21 cellular contexts compared by ENCODE assay signal in the genomic region with DNA sequence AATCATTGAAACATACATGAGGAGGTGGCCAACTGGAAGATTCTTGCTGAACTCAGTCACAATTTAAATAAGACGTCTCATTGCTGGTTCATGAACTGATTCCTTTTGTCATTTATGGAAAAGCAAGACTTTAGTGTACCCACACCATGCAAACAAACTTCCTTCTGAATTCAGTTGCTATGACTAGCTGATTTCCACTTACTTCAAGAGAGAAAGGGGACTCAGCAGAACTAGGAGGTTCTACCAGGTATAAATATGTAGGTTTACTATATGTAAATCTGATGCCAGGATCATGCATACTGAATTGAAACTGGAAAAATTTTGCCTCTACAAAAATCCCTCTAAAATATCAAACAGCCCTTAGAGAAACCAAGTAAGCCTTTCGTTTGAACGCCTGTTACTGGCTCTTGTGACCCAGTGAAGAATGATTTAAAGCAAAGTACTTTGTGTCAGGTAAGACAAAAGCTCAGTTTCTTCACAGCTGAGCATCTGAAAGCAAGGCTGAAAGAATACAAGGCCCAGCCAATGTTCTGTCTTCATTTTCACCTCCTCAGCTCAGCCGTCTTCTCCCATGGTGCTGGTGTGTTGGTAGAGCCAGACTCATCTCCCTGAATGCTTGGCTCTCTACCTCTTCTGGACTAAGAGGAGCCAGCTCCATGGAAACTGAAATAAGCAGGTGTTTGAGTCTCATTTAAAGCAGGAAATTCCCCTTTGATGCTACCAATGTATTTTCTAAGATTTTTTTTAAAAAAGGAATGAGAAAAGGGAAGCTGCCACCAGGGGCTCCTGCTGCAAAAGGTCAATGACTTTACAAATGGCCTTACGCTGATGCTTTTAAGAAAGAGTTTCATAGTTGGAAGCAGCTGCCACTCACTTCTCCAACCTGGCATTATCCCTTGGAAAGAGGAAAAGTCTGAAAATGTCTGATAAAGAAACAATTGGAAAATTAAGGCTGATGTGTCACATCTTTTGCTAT.
A peak's percentile ranks its signal among the peaks of the same experiment; 100 is the strongest.
DNase-seq lines count a peak whose midpoint lies in the region; ATAC-seq and TF ChIP-seq lines count a peak whose summit lies in the region.
"Had no signal": no experiment of that assay in that cellular context is flagged by ENCODE, and none has a peak within 500 bp of the region (broad histone marks: within the 10 kb centered on the region; RNA-seq: fewer than 3 reads in every experiment).

No MANE protein-coding gene starts in this region.

- H3K4me1 ChIP-seq in GM23338 (ENCODE audit: insufficient read depth) (peaks cover 14% of the 10 kb centered on the region), OCI-LY7 (ENCODE audit: insufficient read depth, low read length, poor library complexity, severe bottlenecking) (no peaks in the 10 kb centered on the region)
- H3K4me1 ChIP-seq: SJCRH30 had no signal

- BruUV-seq in OCI-LY7 (replicated peaks; lab: Mats Ljungman, UMichigan): no TSS peak

- H3K27ac Mint-ChIP-seq in GM23338 (no peak overlapping the region), memory B cell (no peak overlapping the region)
- peak overlapping the region; percentile 3 for H3K27ac Mint-ChIP-seq in stimulated activated memory B cell treated with anti-CD40 and anti-IgM and Interleukin-4, amounts not matched to agents 10 μg/mL and 1 μg/mL and 100 μg/mL, for 72 hours
- H3K27ac Mint-ChIP-seq in activated naive CD4-positive, alpha-beta T cell treated with anti-CD3 and anti-CD28 coated beads, Interleukin-2, amount 50 U/mL, for 72 hours: no peak overlapping the region

- H3K27me3 Mint-ChIP-seq in GM23338 (ENCODE audit: insufficient read depth, low read depth, poor library complexity) (peaks cover 1% of the 10 kb centered on the region), memory B cell (no peaks in the 10 kb centered on the region)
- peaks cover 13% of the 10 kb centered on the region for H3K27me3 Mint-ChIP-seq in stimulated activated memory B cell treated with anti-CD40 and anti-IgM and Interleukin-4, amounts not matched to agents 10 μg/mL and 1 μg/mL and 100 μg/mL, for 72 hours
- H3K27me3 Mint-ChIP-seq: CD8-positive, alpha-beta memory T cell had no signal

- intact Hi-C loops in OCI-LY7 (cut with micrococcal nuclease; ENCODE audit: unreplicated experiment): no loop called here

- H3K4me2 ChIP-seq in GM23338: no peak overlapping the region
- no peak overlapping the region for H3K4me2 ChIP-seq in OCI-LY7 (ENCODE audit: low read length)
- H3K4me2 ChIP-seq: PC-9 had no signal

- peak; percentile 5 to 43; a peak in 2 of 4 replicates for TF ChIP-seq CTCF in GM23338 (conservative IDR thresholded peaks at IDR 0.05; ENCODE audit: low read depth in 2 of 2)
- 0 out of 2 replicates have a peak, but pooled peaks have one; percentile 22 for TF ChIP-seq CTCF in OCI-LY7 (conservative IDR thresholded peaks at IDR 0.05; ENCODE audit: low read length)

- H3K79me2 ChIP-seq in GM23338 (replicated peaks; ENCODE audit: insufficient read depth): no peaks in the 10 kb centered on the region
- no peaks in the 10 kb centered on the region for H3K79me2 ChIP-seq in OCI-LY7 (ENCODE audit: insufficient read depth, low read depth, low read length)

- H3K9me2 ChIP-seq in GM23338 (ENCODE audit: insufficient read depth) (0 out of 2 replicates have a peak, but pooled peaks cover 6% of the 10 kb centered on the region), OCI-LY7 (ENCODE audit: insufficient read depth, low read length) (no peaks in the 10 kb centered on the region)

- H3K4me1 Mint-ChIP-seq in GM23338: peaks cover 6% of the 10 kb centered on the region
- H3K4me1 Mint-ChIP-seq in memory B cell: peaks cover 4% of the 10 kb centered on the region
- peaks cover 7% of the 10 kb centered on the region for H3K4me1 Mint-ChIP-seq in stimulated activated memory B cell treated with anti-CD40 and anti-IgM and Interleukin-4, amounts not matched to agents 10 μg/mL and 1 μg/mL and 100 μg/mL, for 72 hours
- H3K4me1 Mint-ChIP-seq: CD8-positive, alpha-beta memory T cell had no signal

- no peaks in the 10 kb centered on the region for H4K20me1 ChIP-seq in GM23338 (replicated peaks; ENCODE audit: insufficient read depth)
- H4K20me1 ChIP-seq in OCI-LY7 (ENCODE audit: insufficient read depth, low read length): no peaks in the 10 kb centered on the region

- DNase-seq in GM23338 (ENCODE audit: low spot score): peak; percentile 39
- no peak for DNase-seq in OCI-LY7 (ENCODE audit: low spot score)
- DNase-seq in memory B cell (ENCODE audit: low spot score in 2 of 2): no peak
- no peak for DNase-seq in activated naive CD4-positive, alpha-beta T cell treated with anti-CD3 and anti-CD28 coated beads, Interleukin-2, amount 50 U/mL, for 72 hours (ENCODE audit: low spot score in 2 of 2)
- DNase-seq in hypothalamus (lab: John Stamatoyannopoulos, UW): no peak
- DNase-seq: CD8-positive, alpha-beta memory T cell; DND-41; H7; Karpas-422; NCI-H1092; NCI-H1417 treated with DMSO at 0.1 percent for 48 hours; NCI-H187 treated with DMSO at 0.1 percent for 48 hours; NCI-H2227 treated with DMSO at 0.1 percent for 48 hours; NCI-H526 treated with DMSO at 0.1 percent for 48 hours; PC-9; SJCRH30 had no signal

- H3K36me3 Mint-ChIP-seq in GM23338 (ENCODE audit: low read depth) (no peaks in the 10 kb centered on the region), memory B cell (no peaks in the 10 kb centered on the region)
- no peaks in the 10 kb centered on the region for H3K36me3 Mint-ChIP-seq in stimulated activated memory B cell treated with anti-CD40 and anti-IgM and Interleukin-4, amounts not matched to agents 10 μg/mL and 1 μg/mL and 100 μg/mL, for 72 hours
- no peaks in the 10 kb centered on the region for H3K36me3 Mint-ChIP-seq in activated naive CD4-positive, alpha-beta T cell treated with anti-CD3 and anti-CD28 coated beads, Interleukin-2, amount 50 U/mL, for 72 hours
- H3K36me3 Mint-ChIP-seq: CD8-positive, alpha-beta memory T cell had no signal

- H3K9me3 Mint-ChIP-seq in GM23338: 0 out of 3 replicates have a peak, but pooled peaks cover 2% of the 10 kb centered on the region
- H3K9me3 Mint-ChIP-seq in memory B cell: no peaks in the 10 kb centered on the region
- no peaks in the 10 kb centered on the region for H3K9me3 Mint-ChIP-seq in stimulated activated memory B cell treated with anti-CD40 and anti-IgM and Interleukin-4, amounts not matched to agents 10 μg/mL and 1 μg/mL and 100 μg/mL, for 72 hours
- peaks cover 4 to 5% of the 10 kb centered on the region in 2 donors for H3K9me3 Mint-ChIP-seq in activated naive CD4-positive, alpha-beta T cell treated with anti-CD3 and anti-CD28 coated beads, Interleukin-2, amount 50 U/mL, for 72 hours

- ATAC-seq in GM23338 (peak; percentile 47; the same call in 2 of the 3 replicates), memory B cell (ENCODE audit: low read depth) (peak; percentile 31), HG02884 (IDR thresholded peaks at IDR 0.05; ENCODE audit: unreplicated experiment) (no peak)
- ATAC-seq in stimulated activated memory B cell treated with anti-CD40 and anti-IgM and Interleukin-4, amounts not matched to agents 10 μg/mL and 1 μg/mL and 100 μg/mL, for 72 hours: peak; percentile 51
- ATAC-seq in activated naive CD4-positive, alpha-beta T cell treated with anti-CD3 and anti-CD28 coated beads, Interleukin-2, amount 50 U/mL, for 72 hours: no peak
- ATAC-seq: HepG2, Right ventricle myocardium inferior had no signal

- no peak overlapping the region for H3K27ac ChIP-seq in GM23338 (ENCODE audit: low read depth)
- no peak overlapping the region for H3K27ac ChIP-seq in OCI-LY7 (ENCODE audit: low read depth, low read length, poor library complexity, severe bottlenecking)
- H3K27ac ChIP-seq: C4-2B, PC-9, SJCRH30 had no signal

- H3F3A ChIP-seq in GM23338 (replicated peaks; ENCODE audit: low read depth): no peaks in the 10 kb centered on the region

- H3K27me3 ChIP-seq in GM23338 (ENCODE audit: insufficient read depth): no peaks in the 10 kb centered on the region
- H3K27me3 ChIP-seq: SJCRH30 had no signal

- H3K4me3 Mint-ChIP-seq in GM23338 (no peak overlapping the region), memory B cell (no peak overlapping the region)
- H3K4me3 Mint-ChIP-seq in stimulated activated memory B cell treated with anti-CD40 and anti-IgM and Interleukin-4, amounts not matched to agents 10 μg/mL and 1 μg/mL and 100 μg/mL, for 72 hours: no peak overlapping the region
- H3K4me3 Mint-ChIP-seq: CD8-positive, alpha-beta memory T cell had no signal

- no peaks in the 10 kb centered on the region for H3K9me3 ChIP-seq in OCI-LY7 (ENCODE audit: low read length)
- H3K9me3 ChIP-seq: SJCRH30 had no signal

- no peak overlapping the region for H2AFZ ChIP-seq in GM23338
- H2AFZ ChIP-seq in OCI-LY7 (ENCODE audit: low read length): 0 out of 2 replicates have a peak overlapping the region, but pooled peaks have one; percentile 29
- H2AFZ ChIP-seq: PC-9 had no signal

- CTCF ChIA-PET in OCI-LY7 (lab: Charles Lee; ENCODE audit: unreplicated experiment): no interaction called here

- no peaks in the 10 kb centered on the region for H3K36me3 ChIP-seq in GM23338 (ENCODE audit: insufficient read depth)
- no peaks in the 10 kb centered on the region for H3K36me3 ChIP-seq in OCI-LY7 (ENCODE audit: insufficient read depth, low read length)
- H3K36me3 ChIP-seq: SJCRH30 had no signal

- POLR2A ChIA-PET in OCI-LY7 (lab: Charles Lee): interaction anchor here (0.7 to 1.3 kb wide), 4 partner anchors 11 to 287 kb away, joined by 3 read pairs; no protein-coding TSS in a partner anchor

- H3K4me3 ChIP-seq in GM23338 (no peak overlapping the region), OCI-LY7 (ENCODE audit: low read depth, low read length, poor library complexity, severe bottlenecking) (no peak overlapping the region)
- H3K4me3 ChIP-seq: PC-9, SJCRH30 had no signal

TF ChIP-seq in GM23338, 12 proteins besides CTCF, POLR2A, EP300 and RAD21 (continues in another document):
- no peak for TF ChIP-seq ZNF114 (CRISPR knock-in tag; IDR thresholded peaks at IDR 0.05)

Comparison
In these comparisons a context has a peak if more than half of its experiments do, and no peak if none do; other contexts are left out.
1. ATAC-seq: peak in GM23338 (single experiment), memory B cell (single experiment) and stimulated activated memory B cell treated with anti-CD40 and anti-IgM and Interleukin-4, amounts not matched to agents 10 μg/mL and 1 μg/mL and 100 μg/mL, for 72 hours (single experiment); none in HG02884 (single experiment) and activated naive CD4-positive, alpha-beta T cell treated with anti-CD3 and anti-CD28 coated beads, Interleukin-2, amount 50 U/mL, for 72 hours (0 of 2).